In genomic region chr18:60322591-60322990, GRCh38 we compare ENCODE assay signal across 23 cellular contexts. TPM values are rescaled to one million over a fixed set of nuclear protein-coding genes. Genes with fewer than 3 reads are reported as not detected.
DNase-seq lines count a peak whose midpoint lies in the region; ATAC-seq lines count a peak whose summit lies in the region.
"Had no signal": no experiment of that assay in that cellular context is flagged by ENCODE, and none has a peak within 500 bp of the region (broad histone marks: within the 10 kb centered on the region; RNA-seq: fewer than 3 reads in every experiment).

No MANE protein-coding gene starts in this region.

- H3K18ac ChIP-seq in mesenchymal stem cell (ENCODE audit: low read depth in 1 of 2, low read length in 2 of 2), result no peak overlapping the region

- no peaks in the 10 kb centered on the region for H3K4me1 ChIP-seq in adipocyte (ENCODE audit: control insufficient read depth, insufficient read depth, low read length)
- H3K4me1 ChIP-seq in mesenchymal stem cell (ENCODE audit: control insufficient read depth, insufficient read depth, low read depth, low read length), result no peaks in the 10 kb centered on the region
- H3K4me1 ChIP-seq: Peyer's patch had no signal

- H2AK5ac ChIP-seq in mesenchymal stem cell (ENCODE audit: low read length, severe bottlenecking), result no peak overlapping the region

- ATAC-seq in GM18519 (IDR thresholded peaks at IDR 0.05; ENCODE audit: low FRiP score, unreplicated experiment), result no peak
- ATAC-seq: GM23338 had no signal

- H4K91ac ChIP-seq in mesenchymal stem cell (ENCODE audit: low read length), result no peak overlapping the region

- H2BK12ac ChIP-seq in mesenchymal stem cell (ENCODE audit: low read length in 2 of 2), result no peak overlapping the region

- H2BK5ac ChIP-seq in mesenchymal stem cell (ENCODE audit: low read depth, low read length, poor library complexity, severe bottlenecking), result no peak overlapping the region

- H3K23ac ChIP-seq in mesenchymal stem cell (ENCODE audit: low read length in 2 of 2), result no peak overlapping the region

- H3K36me3 ChIP-seq in adipocyte (ENCODE audit: control insufficient read depth, insufficient read depth, low read length, severe bottlenecking), result no peaks in the 10 kb centered on the region
- no peaks in the 10 kb centered on the region for H3K36me3 ChIP-seq in mesenchymal stem cell (ENCODE audit: control insufficient read depth in 1 of 2, insufficient read depth in 2 of 2, low read depth in 1 of 2, low read length in 2 of 2)
- H3K36me3 ChIP-seq: MG63, Peyer's patch had no signal

- DNase-seq in GM04503 (ENCODE audit: low read depth) (peak; percentile 58), adipocyte (ENCODE audit: low read depth) (peak; percentile 43), fibroblast of gingiva (ENCODE audit: low read depth) (peak; percentile 4), mesenchymal stem cell (peak; percentile 57), NCI-H1417 treated with DMSO at 0.1 percent for 48 hours (lab: John Stamatoyannopoulos, UW) (no peak), pons (ENCODE audit: low spot score) (no peak)
- no peak for DNase-seq in stimulated activated CD4-positive, alpha-beta T cell treated with anti-CD3 and anti-CD28 coated beads, Interleukin-4, amount 100 ng/mL, for 4 hours
- DNase-seq: AML-193, DMS79, HCEC 1CT, Kasumi-1, MG63, NCI-H1048, NCI-H1436 treated with DMSO at 0.1 percent for 48 hours, NCI-H2029, NCI-H2171 treated with DMSO at 0.1 percent for 48 hours, NCI-H446, NCI-H69, Peyer's patch had no signal

- H3K4me3 ChIP-seq in adipocyte (ENCODE audit: low read length), result no peak overlapping the region
- H3K4me3 ChIP-seq in mesenchymal stem cell (ENCODE audit: insufficient read depth in 1 of 2, low read depth in 1 of 2, low read length in 2 of 2), result no peak overlapping the region
- H3K4me3 ChIP-seq: GM23338, MG63, Peyer's patch, SK-N-MC had no signal

- H2BK120ac ChIP-seq in mesenchymal stem cell (ENCODE audit: low read depth, low read length), result no peak overlapping the region

- no peak overlapping the region for H2AFZ ChIP-seq in mesenchymal stem cell (ENCODE audit: low read depth, low read length)
- H2AFZ ChIP-seq: GM23338 had no signal

- H3K14ac ChIP-seq in mesenchymal stem cell (ENCODE audit: low read length in 2 of 2), result no peak overlapping the region

- H3K9ac ChIP-seq in adipocyte (ENCODE audit: low read length) (no peak overlapping the region), mesenchymal stem cell (ENCODE audit: low read length) (no peak overlapping the region)

- H3K79me1 ChIP-seq in mesenchymal stem cell (replicated peaks; ENCODE audit: low read length, poor library complexity, severe bottlenecking), result no peaks in the 10 kb centered on the region

- H4K8ac ChIP-seq in mesenchymal stem cell (ENCODE audit: low read length), result no peak overlapping the region

- no peak overlapping the region for H3K4ac ChIP-seq in mesenchymal stem cell (ENCODE audit: low read depth in 1 of 2, low read length in 2 of 2)

- no peaks in the 10 kb centered on the region for H3K27me3 ChIP-seq in adipocyte (replicated peaks; ENCODE audit: control insufficient read depth, insufficient read depth, low read length)
- no peaks in the 10 kb centered on the region for H3K27me3 ChIP-seq in mesenchymal stem cell (ENCODE audit: control insufficient read depth in 1 of 2, insufficient read depth in 1 of 2, low read length in 2 of 2)
- H3K27me3 ChIP-seq: MG63, Peyer's patch had no signal

- H2BK15ac ChIP-seq in mesenchymal stem cell (ENCODE audit: low read depth, poor library complexity, severe bottlenecking), result no peak overlapping the region

- no peaks in the 10 kb centered on the region for H3K9me3 ChIP-seq in adipocyte (ENCODE audit: control insufficient read depth, low read length)
- peaks cover 16% of the 10 kb centered on the region for H3K9me3 ChIP-seq in mesenchymal stem cell (ENCODE audit: control insufficient read depth, low read length)
- H3K9me3 ChIP-seq: MG63, Peyer's patch had no signal

- H3K4me2 ChIP-seq in mesenchymal stem cell (ENCODE audit: low read length, poor library complexity, severe bottlenecking), result no peak overlapping the region
- H3K4me2 ChIP-seq: GM23338 had no signal

- no peak overlapping the region for H3K27ac ChIP-seq in mesenchymal stem cell (ENCODE audit: low read length, poor library complexity, severe bottlenecking)
- H3K27ac ChIP-seq: C4-2B, Peyer's patch, SK-N-MC had no signal

RNA-seq across cellular contexts. Expression of gene MC4R, which starts 50.0 kb away (rescaled TPM):
- polyA plus RNA-seq in mesenchymal stem cell (2013, experiment 1 of 2), result not detected
- polyA plus RNA-seq in mesenchymal stem cell (2013, experiment 2 of 2), result 0.01 TPM
- polyA plus RNA-seq: GM23338 had no signal

Comparison
In these comparisons a context has a peak if more than half of its experiments do, and no peak if none do; other contexts are left out.
1. DNase-seq: peak in GM04503 (single experiment), adipocyte (single experiment), fibroblast of gingiva (single experiment) and mesenchymal stem cell (single experiment); none in stimulated activated CD4-positive, alpha-beta T cell treated with anti-CD3 and anti-CD28 coated beads, Interleukin-4, amount 100 ng/mL, for 4 hours (0 of 2), NCI-H1417 treated with DMSO at 0.1 percent for 48 hours (single experiment) and pons (single experiment).